In genomic region chrX:81257817-81258216, GRCh38 we compare ENCODE assay signal across 18 cellular contexts. TPM values are rescaled to one million over a fixed set of nuclear protein-coding genes. Genes with fewer than 3 reads are reported as not detected.
"Had no signal": no experiment of that assay in that cellular context is flagged by ENCODE, and none has a peak within 500 bp of the region (broad histone marks: within the 10 kb centered on the region; RNA-seq: fewer than 3 reads in every experiment).

No MANE protein-coding gene starts in this region.

- H3K27me3 ChIP-seq: suprapubic skin, upper lobe of left lung had no signal

- H3K4me1 ChIP-seq: parathyroid adenoma had no signal

- H3K27ac ChIP-seq: suprapubic skin had no signal

- ATAC-seq: activated CD8-positive, alpha-beta T cell treated with anti-CD3 and anti-CD28 coated beads for 36 hours; activated T-helper 17 cell treated with anti-CD3 and anti-CD28 coated beads, Interleukin-2, amount 50 U/mL, for 72 hours; left lobe of liver; naive thymus-derived CD8-positive, alpha-beta T cell had no signal

- H3K4me3 ChIP-seq: suprapubic skin, upper lobe of left lung had no signal

- H3K9me3 ChIP-seq: suprapubic skin, upper lobe of left lung had no signal

- DNase-seq: activated CD4-positive, alpha-beta T cell treated with anti-CD3 and anti-CD28 coated beads, Interleukin-2, amount 10 ng/mL, durations not matched to agents 24 days and 14 days; activated CD8-positive, alpha-beta T cell treated with anti-CD3 and anti-CD28 coated beads for 36 hours; activated naive CD4-positive, alpha-beta T cell; activated naive CD8-positive, alpha-beta T cell treated with anti-CD3 and anti-CD28 coated beads for 36 hours; activated T-cell treated with anti-CD3 and anti-CD28 coated beads, Interleukin-2, amount 50 U/mL, for 1 hour; amniotic stem cell; foreskin melanocyte; hypothalamus; mammary epithelial cell; naive thymus-derived CD8-positive, alpha-beta T cell; T-helper 1 cell; T1000; upper lobe of left lung had no signal

- H3K36me3 ChIP-seq: suprapubic skin, upper lobe of left lung had no signal

RNA-seq across cellular contexts. Expression of gene HMGN5, which starts 56.1 kb away (rescaled TPM):
- total RNA-seq: skeletal muscle tissue had no signal
